In genomic region chr9:91222457-91222856, GRCh38 we compare ENCODE assay signal across 23 cellular contexts.
"Had no signal": no experiment of that assay in that cellular context is flagged by ENCODE, and none has a peak within 500 bp of the region (broad histone marks: within the 10 kb centered on the region; RNA-seq: fewer than 3 reads in every experiment).

No MANE protein-coding gene starts in this region.

- H3K36me3 ChIP-seq: breast epithelium, cardiac muscle cell, colonic mucosa had no signal

- H3K27me3 ChIP-seq: ascending aorta, breast epithelium, cardiac muscle cell, colonic mucosa, dorsolateral prefrontal cortex had no signal

- ATAC-seq: activated CD8-positive, alpha-beta memory T cell treated with anti-CD3 and anti-CD28 coated beads, Interleukin-2, amount 10 ng/mL, durations not matched to agents 7 days and 5 days; activated CD8-positive, alpha-beta T cell treated with anti-CD3 and anti-CD28 coated beads, Interleukin-2, amount 10 ng/mL, durations not matched to agents 7 days and 5 days; T-helper 17 cell had no signal

- H3K27ac ChIP-seq: ascending aorta, breast epithelium, cardiac muscle cell, colonic mucosa, WERI-Rb-1 had no signal

- H3K4me1 ChIP-seq: ascending aorta, breast epithelium, colonic mucosa had no signal

- H3K4me3 ChIP-seq: ascending aorta, breast epithelium, cardiac muscle cell, colonic mucosa, dorsolateral prefrontal cortex had no signal

- DNase-seq: activated B cell treated with CpG ODN at 0.5 μM for 24 hours; activated CD8-positive, alpha-beta memory T cell treated with anti-CD3 and anti-CD28 coated beads, Interleukin-2, amount 10 ng/mL, durations not matched to agents 7 days and 5 days; activated CD8-positive, alpha-beta memory T cell treated with anti-CD3 and anti-CD28 coated beads, Interleukin-2, amount 50 U/mL, for 4 hours; activated CD8-positive, alpha-beta T cell treated with anti-CD3 and anti-CD28 coated beads, Interleukin-2, amount 10 ng/mL, durations not matched to agents 7 days and 5 days; activated gamma-delta T cell; activated naive CD4-positive, alpha-beta T cell; activated naive CD4-positive, alpha-beta T cell treated with anti-CD3 and anti-CD28 coated beads, Interleukin-2, amount 10 ng/mL, durations not matched to agents 7 days and 5 days; activated naive CD8-positive, alpha-beta T cell treated with anti-CD3 and anti-CD28 coated beads, Interleukin-2, amount 10 ng/mL, durations not matched to agents 7 days and 5 days; activated T-cell treated with anti-CD3 and anti-CD28 coated beads, Interleukin-2, amount 50 U/mL, for 1 hour; central memory CD4-positive, alpha-beta T cell; cerebellar nuclear complex; colonic mucosa; dorsolateral prefrontal cortex; effector memory CD4-positive, alpha-beta T cell; endodermal cell; foreskin fibroblast; T-helper 1 cell; T-helper 17 cell; T1000 had no signal

- H3K9me3 ChIP-seq: ascending aorta, breast epithelium, colonic mucosa had no signal
